Comparison of ENCODE assay signal across 8 cellular contexts in the genomic region with DNA sequence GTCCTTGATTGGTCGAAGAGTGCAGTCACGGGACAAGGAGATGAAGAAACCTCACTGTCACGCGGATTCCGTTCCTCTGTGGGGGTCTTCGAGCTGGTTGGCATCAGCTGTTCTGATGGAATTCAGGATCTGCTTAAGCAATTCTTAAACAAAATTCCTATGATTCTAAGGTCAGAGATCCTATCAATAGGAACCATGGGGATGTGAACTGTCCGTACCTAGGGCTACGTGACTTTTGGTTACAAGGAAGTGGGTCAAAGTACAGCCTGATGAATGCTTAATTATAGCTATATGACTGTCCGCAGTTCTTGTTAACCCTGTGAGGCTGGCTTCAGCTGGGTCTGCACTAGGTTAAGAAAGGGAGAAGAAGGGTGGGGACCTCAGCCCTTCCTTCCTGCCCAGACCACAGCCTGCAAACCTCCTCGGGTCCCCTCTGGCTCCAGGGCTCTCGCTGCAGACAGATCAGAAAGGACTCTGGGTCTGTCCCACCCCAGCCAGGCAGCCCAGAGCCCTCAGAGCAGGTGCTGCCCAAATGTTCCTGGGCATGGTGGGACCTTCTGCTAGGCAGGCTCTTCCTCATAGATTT. TPM values are rescaled to one million over a fixed set of nuclear protein-coding genes. Genes with fewer than 3 reads are reported as not detected.
DNase-seq lines count a peak whose midpoint lies in the region; ATAC-seq and TF ChIP-seq lines count a peak whose summit lies in the region.

No MANE protein-coding gene starts in this region.

- H4K20me1 ChIP-seq in Loucy (ENCODE audit: insufficient read depth, low read length, poor library complexity, severe bottlenecking): no peaks in the 10 kb centered on the region
- H4K20me1 ChIP-seq in mammary epithelial cell (ENCODE audit: insufficient read depth, low read length): no peaks in the 10 kb centered on the region

- H3K9me3 ChIP-seq in right atrium auricular region: no peaks in the 10 kb centered on the region
- H3K9me3 ChIP-seq in Loucy (ENCODE audit: insufficient read depth, low read depth, low read length): no peaks in the 10 kb centered on the region
- no peaks in the 10 kb centered on the region for H3K9me3 ChIP-seq in mammary epithelial cell (replicated peaks; ENCODE audit: insufficient read depth, low read length)
- H3K9me3 ChIP-seq in thoracic aorta: no peaks in the 10 kb centered on the region

- H3K36me3 ChIP-seq in right atrium auricular region (no peaks in the 10 kb centered on the region), Loucy (ENCODE audit: insufficient read depth, low read length) (no peaks in the 10 kb centered on the region), mammary epithelial cell (ENCODE audit: insufficient read depth, low read length) (no peaks in the 10 kb centered on the region), thoracic aorta (no peaks in the 10 kb centered on the region)

- no peak overlapping the region for H3K4me3 ChIP-seq in right atrium auricular region
- H3K4me3 ChIP-seq in Loucy (ENCODE audit: low read length, poor library complexity, severe bottlenecking): peak overlapping the region; percentile 70
- no peak overlapping the region for H3K4me3 ChIP-seq in mammary epithelial cell (replicated peaks in 1 of 3; ENCODE audit: insufficient read depth in 1 of 3, low read depth in 2 of 3, low read length in 3 of 3)
- peak overlapping the region; percentile 41 for H3K4me3 ChIP-seq in thoracic aorta

- H3K27me3 ChIP-seq in right atrium auricular region (no peaks in the 10 kb centered on the region), Loucy (ENCODE audit: insufficient read depth, low read length, poor library complexity, severe bottlenecking) (no peaks in the 10 kb centered on the region), mammary epithelial cell (ENCODE audit: insufficient read depth, low read length) (no peaks in the 10 kb centered on the region), thoracic aorta (replicated peaks; ENCODE audit: insufficient read depth) (no peaks in the 10 kb centered on the region)

- dilution Hi-C loops in mammary epithelial cell (cut with HindIII; ENCODE audit: low sequenced_read_pairs): no loop called here

- no TSS peak for BruUV-seq in mammary epithelial cell (replicated peaks; lab: Mats Ljungman, UMichigan)

- H3K79me2 ChIP-seq in Loucy (ENCODE audit: insufficient read depth, low read length): no peaks in the 10 kb centered on the region
- H3K79me2 ChIP-seq in mammary epithelial cell (ENCODE audit: insufficient read depth, low read length): no peaks in the 10 kb centered on the region

- H3K4me1 ChIP-seq in right atrium auricular region (peaks cover 0 to 40% of the 10 kb centered on the region in 2 donors), Loucy (ENCODE audit: insufficient read depth, low read length, poor library complexity, severe bottlenecking) (peaks cover 14% of the 10 kb centered on the region), mammary epithelial cell (ENCODE audit: insufficient read depth, low read length) (peaks cover 54% of the 10 kb centered on the region), thoracic aorta (ENCODE audit: control insufficient read depth in 1 of 2, low read depth in 2 of 2) (peaks cover 5 to 22% of the 10 kb centered on the region in 2 donors)

- H3F3A ChIP-seq in Loucy (ENCODE audit: low read depth): no peaks in the 10 kb centered on the region

- DNase-seq in Right ventricle myocardium superior: peak; percentile 27
- no peak for DNase-seq in right atrium auricular region (ENCODE audit: low spot score)
- no peak for DNase-seq in mammary epithelial cell
- DNase-seq in thoracic aorta (ENCODE audit: low spot score): no peak
- DNase-seq in NCI-H2227 treated with DMSO at 0.1 percent for 48 hours (lab: John Stamatoyannopoulos, UW): no peak
- no peak for DNase-seq in activated T-cell treated with anti-CD3 and anti-CD28 coated beads for 4 hours

- H2AFZ ChIP-seq in Loucy (ENCODE audit: low read length): peak overlapping the region; percentile 91
- peak overlapping the region; percentile 8 for H2AFZ ChIP-seq in mammary epithelial cell (ENCODE audit: low read depth, low read length)

- no peak for ATAC-seq in Right ventricle myocardium superior (ENCODE audit: poor library complexity)
- ATAC-seq in thoracic aorta (ENCODE audit: insufficient number of reproducible peaks, low FRiP score, low read depth): peak; percentile 1
- no peak for ATAC-seq in HG02885 (IDR thresholded peaks at IDR 0.05; ENCODE audit: poor library complexity, unreplicated experiment)

- H3K9me2 ChIP-seq in Loucy (replicated peaks; ENCODE audit: low read depth, low read length): no peaks in the 10 kb centered on the region

- no peak for TF ChIP-seq CTCF in right atrium auricular region (IDR thresholded peaks at IDR 0.05)
- TF ChIP-seq CTCF in Loucy (conservative IDR thresholded peaks at IDR 0.05; ENCODE audit: low read length): no peak
- no peak for TF ChIP-seq CTCF in mammary epithelial cell (conservative IDR thresholded peaks at IDR 0.05 in 1 of 2, IDR thresholded peaks at IDR 0.05 in 1 of 2; ENCODE audit: extremely low read depth in 1 of 2, insufficient read depth in 1 of 2, low read depth in 1 of 2, low read length in 2 of 2)
- no peak for TF ChIP-seq CTCF in thoracic aorta (IDR thresholded peaks at IDR 0.05)

- intact Hi-C loops in Right ventricle myocardium superior (cut with DNase I): no loop called here
- intact Hi-C loops in mammary epithelial cell (cut with micrococcal nuclease): loop anchor here (1.0 kb wide), 4 partner anchors 29 to 249 kb away; no protein-coding TSS in a partner anchor

- in situ Hi-C loops in mammary epithelial cell (cut with MboI; ENCODE audit: low sequenced_read_pairs in 2 of 2): loop anchor here in 1 of 2 donors (10.0 kb wide), 1 partner anchor 256 kb away; no protein-coding TSS in a partner anchor

- H3K9ac ChIP-seq in Loucy (ENCODE audit: low read depth, low read length, poor library complexity, severe bottlenecking): peak overlapping the region; percentile 69
- H3K9ac ChIP-seq in mammary epithelial cell (ENCODE audit: insufficient read depth, low read length): no peak overlapping the region

- H3K27ac ChIP-seq in right atrium auricular region (no peak overlapping the region), mammary epithelial cell (ENCODE audit: insufficient read depth, low read depth, low read length) (no peak overlapping the region), thoracic aorta (no peak overlapping the region)

- 92% methylated on average over 11 of the region's 11 CpGs for WGBS in mammary epithelial cell (ENCODE audit: low coverage, missing lambda C conversion rate)

- H3K4me2 ChIP-seq in Loucy (ENCODE audit: low read depth, low read length, poor library complexity, severe bottlenecking) (peak overlapping the region; percentile 97), mammary epithelial cell (ENCODE audit: insufficient read depth, low read depth, low read length) (no peak overlapping the region)

- CTCF ChIA-PET in mammary epithelial cell (lab: Charles Lee; ENCODE audit: low non-redundant PET): interaction anchor here (0.7 to 0.9 kb wide), 2 partner anchors 109 to 229 kb away, joined by 3 to 4 read pairs; no protein-coding TSS in a partner anchor

RNA-seq across cellular contexts. Expression of a gene that starts 44.2 kb away (rescaled TPM):
- total RNA-seq in Right ventricle myocardium superior (6.1 TPM), right atrium auricular region (1 to 10 TPM; 4.0 to 6.1 TPM), mammary epithelial cell (10 to 100 TPM; 13.5 to 25.5 TPM), thoracic aorta (10 to 100 TPM in 1 of 2 donors, 1 to 10 TPM in 1; 8.3 to 11.2 TPM)
- polyA plus RNA-seq in mammary epithelial cell: 9.4 TPM
- polyA minus RNA-seq in mammary epithelial cell: 30.4 TPM

Comparison
In these comparisons a context has a peak if more than half of its experiments do, and no peak if none do; other contexts are left out.
1. H3K4me3 ChIP-seq: peak in Loucy (single experiment) and thoracic aorta (single experiment); none in right atrium auricular region (0 of 2) and mammary epithelial cell (0 of 3).